In the genomic region with DNA sequence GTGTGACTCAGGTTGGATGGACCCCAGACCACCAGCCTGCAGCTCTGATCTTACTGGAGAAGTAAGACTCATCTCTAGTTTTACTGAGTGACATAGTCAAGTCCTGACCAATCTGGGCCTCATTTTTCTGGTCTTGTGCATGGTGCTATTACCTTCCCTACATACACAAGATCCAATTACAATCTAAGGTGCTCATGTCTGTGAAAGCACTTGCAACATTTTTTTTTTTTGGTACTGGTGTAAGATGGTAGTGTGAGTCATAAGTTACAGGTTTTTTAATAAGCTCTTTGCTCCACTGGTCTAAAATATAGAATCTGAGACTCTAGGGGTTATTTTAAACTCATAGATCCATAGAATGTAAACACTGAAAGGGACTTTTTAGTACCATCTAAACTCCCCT, we compare ENCODE assay signal across 22 cellular contexts.
"Had no signal": no experiment of that assay in that cellular context is flagged by ENCODE, and none has a peak within 500 bp of the region (broad histone marks: within the 10 kb centered on the region; RNA-seq: fewer than 3 reads in every experiment).

No MANE protein-coding gene starts in this region.

- DNase-seq: activated CD4-positive, alpha-beta T cell treated with anti-CD3 and anti-CD28 coated beads for 48 hours; activated CD4-positive, alpha-beta T cell treated with anti-CD3 and anti-CD28 coated beads, Interleukin-2, amount 50 U/mL, for 4 hours; activated CD8-positive, alpha-beta memory T cell treated with anti-CD3 and anti-CD28 coated beads, Interleukin-2, amount 50 U/mL, for 48 hours; activated CD8-positive, alpha-beta T cell treated with anti-CD3 and anti-CD28 coated beads, Interleukin-2, amount 10 ng/mL, durations not matched to agents 7 days and 5 days; activated naive CD4-positive, alpha-beta T cell treated with anti-CD3 and anti-CD28 coated beads, Interleukin-2, amount 50 U/mL, for 16 hours; activated naive CD8-positive, alpha-beta T cell treated with anti-CD3 and anti-CD28 coated beads, Interleukin-2, amount 10 ng/mL, durations not matched to agents 7 days and 5 days; activated T-cell treated with anti-CD3 and anti-CD28 coated beads, Interleukin-2, amount 50 U/mL, for 1 hour; adrenal gland; anterior cingulate cortex; IMR-90; Kasumi-1; KBM-7; NCI-H1048; NCI-H2081 treated with DMSO at 0.1 percent for 48 hours; NCI-H226; NCI-H526 treated with DMSO at 0.1 percent for 48 hours; NCI-H82; Right ventricle myocardium superior; RPMI8226; SW 1271 had no signal

- H3K36me3 ChIP-seq: adrenal gland, SJSA1 had no signal

- H3K4me3 ChIP-seq: adrenal gland, SJSA1 had no signal

- H3K27me3 ChIP-seq: adrenal gland, SJSA1 had no signal

- H3K36me3 Mint-ChIP-seq: activated naive CD8-positive, alpha-beta T cell treated with anti-CD3 and anti-CD28 coated beads, Interleukin-2, amount 10 ng/mL, durations not matched to agents 7 days and 5 days had no signal

- H3K4me1 Mint-ChIP-seq: activated naive CD8-positive, alpha-beta T cell treated with anti-CD3 and anti-CD28 coated beads, Interleukin-2, amount 10 ng/mL, durations not matched to agents 7 days and 5 days; central memory CD8-positive, alpha-beta T cell had no signal

- H3K27me3 Mint-ChIP-seq: activated naive CD8-positive, alpha-beta T cell treated with anti-CD3 and anti-CD28 coated beads, Interleukin-2, amount 10 ng/mL, durations not matched to agents 7 days and 5 days; central memory CD8-positive, alpha-beta T cell had no signal

- H3K9me3 Mint-ChIP-seq: activated naive CD8-positive, alpha-beta T cell treated with anti-CD3 and anti-CD28 coated beads, Interleukin-2, amount 10 ng/mL, durations not matched to agents 7 days and 5 days had no signal

- H3K9me3 ChIP-seq: adrenal gland, SJSA1 had no signal

- H3K27ac Mint-ChIP-seq: activated CD8-positive, alpha-beta T cell treated with anti-CD3 and anti-CD28 coated beads, Interleukin-2, amount 10 ng/mL, durations not matched to agents 7 days and 5 days; activated naive CD8-positive, alpha-beta T cell treated with anti-CD3 and anti-CD28 coated beads, Interleukin-2, amount 10 ng/mL, durations not matched to agents 7 days and 5 days had no signal

- H3K27ac ChIP-seq: adrenal gland, SJSA1 had no signal

- H3K4me1 ChIP-seq: adrenal gland had no signal

- H3K4me3 Mint-ChIP-seq: activated CD8-positive, alpha-beta T cell treated with anti-CD3 and anti-CD28 coated beads, Interleukin-2, amount 10 ng/mL, durations not matched to agents 7 days and 5 days; activated naive CD8-positive, alpha-beta T cell treated with anti-CD3 and anti-CD28 coated beads, Interleukin-2, amount 10 ng/mL, durations not matched to agents 7 days and 5 days; central memory CD8-positive, alpha-beta T cell had no signal
